Comparison of ENCODE assay signal across 1 cellular context in the genomic region with DNA sequence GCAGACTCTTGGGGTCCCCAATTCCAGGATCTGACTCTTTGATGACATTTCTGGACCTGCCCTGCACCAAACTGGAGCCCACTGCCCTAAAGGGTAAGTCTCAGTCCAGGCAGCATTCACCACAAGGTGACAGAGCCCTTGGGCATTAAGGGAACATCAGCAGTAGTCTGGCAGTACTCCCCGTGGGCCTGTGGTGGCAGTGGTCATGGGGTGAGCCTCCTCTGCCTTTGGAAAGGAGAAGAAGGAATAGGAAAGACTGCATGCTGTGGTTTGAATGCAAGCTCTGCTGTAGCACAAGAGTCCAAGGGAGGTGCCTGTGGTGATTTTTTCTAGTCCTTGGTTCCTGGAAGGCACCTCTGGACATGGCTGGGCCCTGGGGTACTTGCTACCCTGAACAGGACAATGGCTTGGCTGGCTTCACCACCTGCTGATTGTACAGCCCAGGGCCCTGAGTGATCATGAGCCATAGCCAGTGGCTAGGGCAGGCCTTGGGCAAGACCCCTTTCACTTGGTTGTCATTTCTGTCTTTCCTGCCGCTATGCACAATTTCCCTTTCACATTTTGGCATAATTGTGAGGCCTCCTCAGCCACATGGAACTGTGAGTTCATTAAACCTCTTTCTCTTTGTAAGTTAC.
TF ChIP-seq lines count a peak whose summit lies in the region.

No MANE protein-coding gene starts in this region.

TF ChIP-seq in GM23338, 12 proteins besides CTCF, POLR2A, EP300 and RAD21 (continued from another document):
- TF ChIP-seq, protein P1, sequence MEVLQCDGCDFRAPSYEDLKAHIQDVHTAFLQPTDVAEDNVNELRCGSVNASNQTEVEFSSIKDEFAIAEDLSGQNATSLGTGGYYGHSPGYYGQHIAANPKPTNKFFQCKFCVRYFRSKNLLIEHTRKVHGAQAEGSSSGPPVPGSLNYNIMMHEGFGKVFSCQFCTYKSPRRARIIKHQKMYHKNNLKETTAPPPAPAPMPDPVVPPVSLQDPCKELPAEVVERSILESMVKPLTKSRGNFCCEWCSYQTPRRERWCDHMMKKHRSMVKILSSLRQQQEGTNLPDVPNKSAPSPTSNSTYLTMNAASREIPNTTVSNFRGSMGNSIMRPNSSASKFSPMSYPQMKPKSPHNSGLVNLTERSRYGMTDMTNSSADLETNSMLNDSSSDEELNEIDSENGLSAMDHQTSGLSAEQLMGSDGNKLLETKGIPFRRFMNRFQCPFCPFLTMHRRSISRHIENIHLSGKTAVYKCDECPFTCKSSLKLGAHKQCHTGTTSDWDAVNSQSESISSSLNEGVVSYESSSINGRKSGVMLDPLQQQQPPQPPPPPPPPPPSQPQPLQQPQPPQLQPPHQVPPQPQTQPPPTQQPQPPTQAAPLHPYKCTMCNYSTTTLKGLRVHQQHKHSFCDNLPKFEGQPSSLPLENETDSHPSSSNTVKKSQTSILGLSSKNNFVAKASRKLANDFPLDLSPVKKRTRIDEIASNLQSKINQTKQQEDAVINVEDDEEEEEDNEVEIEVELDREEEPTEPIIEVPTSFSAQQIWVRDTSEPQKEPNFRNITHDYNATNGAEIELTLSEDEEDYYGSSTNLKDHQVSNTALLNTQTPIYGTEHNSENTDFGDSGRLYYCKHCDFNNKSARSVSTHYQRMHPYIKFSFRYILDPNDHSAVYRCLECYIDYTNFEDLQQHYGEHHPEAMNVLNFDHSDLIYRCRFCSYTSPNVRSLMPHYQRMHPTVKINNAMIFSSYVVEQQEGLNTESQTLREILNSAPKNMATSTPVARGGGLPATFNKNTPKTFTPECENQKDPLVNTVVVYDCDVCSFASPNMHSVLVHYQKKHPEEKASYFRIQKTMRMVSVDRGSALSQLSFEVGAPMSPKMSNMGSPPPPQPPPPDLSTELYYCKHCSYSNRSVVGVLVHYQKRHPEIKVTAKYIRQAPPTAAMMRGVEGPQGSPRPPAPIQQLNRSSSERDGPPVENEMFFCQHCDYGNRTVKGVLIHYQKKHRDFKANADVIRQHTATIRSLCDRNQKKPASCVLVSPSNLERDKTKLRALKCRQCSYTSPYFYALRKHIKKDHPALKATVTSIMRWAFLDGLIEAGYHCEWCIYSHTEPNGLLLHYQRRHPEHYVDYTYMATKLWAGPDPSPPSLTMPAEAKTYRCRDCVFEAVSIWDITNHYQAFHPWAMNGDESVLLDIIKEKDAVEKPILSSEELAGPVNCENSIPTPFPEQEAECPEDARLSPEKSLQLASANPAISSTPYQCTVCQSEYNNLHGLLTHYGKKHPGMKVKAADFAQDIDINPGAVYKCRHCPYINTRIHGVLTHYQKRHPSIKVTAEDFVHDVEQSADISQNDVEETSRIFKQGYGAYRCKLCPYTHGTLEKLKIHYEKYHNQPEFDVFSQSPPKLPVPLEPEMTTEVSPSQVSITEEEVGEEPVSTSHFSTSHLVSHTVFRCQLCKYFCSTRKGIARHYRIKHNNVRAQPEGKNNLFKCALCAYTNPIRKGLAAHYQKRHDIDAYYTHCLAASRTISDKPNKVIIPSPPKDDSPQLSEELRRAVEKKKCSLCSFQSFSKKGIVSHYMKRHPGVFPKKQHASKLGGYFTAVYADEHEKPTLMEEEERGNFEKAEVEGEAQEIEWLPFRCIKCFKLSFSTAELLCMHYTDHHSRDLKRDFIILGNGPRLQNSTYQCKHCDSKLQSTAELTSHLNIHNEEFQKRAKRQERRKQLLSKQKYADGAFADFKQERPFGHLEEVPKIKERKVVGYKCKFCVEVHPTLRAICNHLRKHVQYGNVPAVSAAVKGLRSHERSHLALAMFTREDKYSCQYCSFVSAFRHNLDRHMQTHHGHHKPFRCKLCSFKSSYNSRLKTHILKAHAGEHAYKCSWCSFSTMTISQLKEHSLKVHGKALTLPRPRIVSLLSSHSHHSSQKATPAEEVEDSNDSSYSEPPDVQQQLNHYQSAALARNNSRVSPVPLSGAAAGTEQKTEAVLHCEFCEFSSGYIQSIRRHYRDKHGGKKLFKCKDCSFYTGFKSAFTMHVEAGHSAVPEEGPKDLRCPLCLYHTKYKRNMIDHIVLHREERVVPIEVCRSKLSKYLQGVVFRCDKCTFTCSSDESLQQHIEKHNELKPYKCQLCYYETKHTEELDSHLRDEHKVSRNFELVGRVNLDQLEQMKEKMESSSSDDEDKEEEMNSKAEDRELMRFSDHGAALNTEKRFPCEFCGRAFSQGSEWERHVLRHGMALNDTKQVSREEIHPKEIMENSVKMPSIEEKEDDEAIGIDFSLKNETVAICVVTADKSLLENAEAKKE (CRISPR knock-in tag; IDR thresholded peaks at IDR 0.05), result no peak
- TF ChIP-seq STAT1 (IDR thresholded peaks at IDR 0.05; ENCODE audit: unreplicated experiment), result no peak
- no peak for TF ChIP-seq EZH2phosphoT487 (IDR thresholded peaks at IDR 0.05; ENCODE audit: unreplicated experiment)
- TF ChIP-seq POLR2AphosphoS5 (IDR thresholded peaks at IDR 0.05; ENCODE audit: low read depth), result no peak
- no peak for TF ChIP-seq EZH2 (IDR thresholded peaks at IDR 0.05; ENCODE audit: low read depth, unreplicated experiment)
- no peak for TF ChIP-seq JUNB (IDR thresholded peaks at IDR 0.05; ENCODE audit: unreplicated experiment)
- no peak for TF ChIP-seq ZNF114 (CRISPR knock-in tag; IDR thresholded peaks at IDR 0.05)
- TF ChIP-seq, protein P2, sequence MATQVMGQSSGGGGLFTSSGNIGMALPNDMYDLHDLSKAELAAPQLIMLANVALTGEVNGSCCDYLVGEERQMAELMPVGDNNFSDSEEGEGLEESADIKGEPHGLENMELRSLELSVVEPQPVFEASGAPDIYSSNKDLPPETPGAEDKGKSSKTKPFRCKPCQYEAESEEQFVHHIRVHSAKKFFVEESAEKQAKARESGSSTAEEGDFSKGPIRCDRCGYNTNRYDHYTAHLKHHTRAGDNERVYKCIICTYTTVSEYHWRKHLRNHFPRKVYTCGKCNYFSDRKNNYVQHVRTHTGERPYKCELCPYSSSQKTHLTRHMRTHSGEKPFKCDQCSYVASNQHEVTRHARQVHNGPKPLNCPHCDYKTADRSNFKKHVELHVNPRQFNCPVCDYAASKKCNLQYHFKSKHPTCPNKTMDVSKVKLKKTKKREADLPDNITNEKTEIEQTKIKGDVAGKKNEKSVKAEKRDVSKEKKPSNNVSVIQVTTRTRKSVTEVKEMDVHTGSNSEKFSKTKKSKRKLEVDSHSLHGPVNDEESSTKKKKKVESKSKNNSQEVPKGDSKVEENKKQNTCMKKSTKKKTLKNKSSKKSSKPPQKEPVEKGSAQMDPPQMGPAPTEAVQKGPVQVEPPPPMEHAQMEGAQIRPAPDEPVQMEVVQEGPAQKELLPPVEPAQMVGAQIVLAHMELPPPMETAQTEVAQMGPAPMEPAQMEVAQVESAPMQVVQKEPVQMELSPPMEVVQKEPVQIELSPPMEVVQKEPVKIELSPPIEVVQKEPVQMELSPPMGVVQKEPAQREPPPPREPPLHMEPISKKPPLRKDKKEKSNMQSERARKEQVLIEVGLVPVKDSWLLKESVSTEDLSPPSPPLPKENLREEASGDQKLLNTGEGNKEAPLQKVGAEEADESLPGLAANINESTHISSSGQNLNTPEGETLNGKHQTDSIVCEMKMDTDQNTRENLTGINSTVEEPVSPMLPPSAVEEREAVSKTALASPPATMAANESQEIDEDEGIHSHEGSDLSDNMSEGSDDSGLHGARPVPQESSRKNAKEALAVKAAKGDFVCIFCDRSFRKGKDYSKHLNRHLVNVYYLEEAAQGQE (IDR thresholded peaks at IDR 0.05; ENCODE audit: unreplicated experiment), result no peak
- no peak for TF ChIP-seq ZNF331 (CRISPR knock-in tag; IDR thresholded peaks at IDR 0.05; ENCODE audit: low read depth)
- no peak for TF ChIP-seq ETS1 (IDR thresholded peaks at IDR 0.05)
